ENCODE assay signal across 1 cellular context in genomic region chr1:14443164-14443787, GRCh38.
TF ChIP-seq lines count a peak whose summit lies in the region.

No MANE protein-coding gene starts in this region.

TF ChIP-seq in K562, 482 proteins besides CTCF, POLR2A, EP300 and RAD21 (continued from another document and continues in another):
- TF ChIP-seq ZNF655 (CRISPR knock-in tag; IDR thresholded peaks at IDR 0.05) (no peak), THRA (IDR thresholded peaks at IDR 0.05) (no peak), ZNF79 (CRISPR knock-in tag; IDR thresholded peaks at IDR 0.05; ENCODE audit: low read depth) (no peak), ZNF408 (CRISPR knock-in tag; IDR thresholded peaks at IDR 0.05; ENCODE audit: low read depth) (no peak), GATAD2B (IDR thresholded peaks at IDR 0.05; ENCODE audit: borderline replicate concordance) (no peak), HNRNPH1 (optimal IDR thresholded peaks at IDR 0.05; ENCODE audit: low read depth, low read length) (no peak), HMGXB4 (CRISPR knock-in tag; IDR thresholded peaks at IDR 0.05) (no peak), MAFG (tag; conservative IDR thresholded peaks at IDR 0.05) (no peak), NFE2L1 (tag; IDR thresholded peaks at IDR 0.05; ENCODE audit: borderline replicate concordance, low read depth) (no peak), TEAD4 (IDR thresholded peaks at IDR 0.05; ENCODE audit: low read length) (peak; percentile 86), TEAD4 (CRISPR knock-in tag; IDR thresholded peaks at IDR 0.05; ENCODE audit: borderline replicate concordance) (no peak), HOMEZ (CRISPR knock-in tag; IDR thresholded peaks at IDR 0.05) (no peak), ATF7 (IDR thresholded peaks at IDR 0.05) (peak; percentile 54; the same call in 1 of the 2 replicates), FOXK1 (CRISPR knock-in tag; IDR thresholded peaks at IDR 0.05; ENCODE audit: borderline replicate concordance) (no peak), ZEB2 (IDR thresholded peaks at IDR 0.05) (peak; percentile 85), KDM2B (CRISPR knock-in tag; IDR thresholded peaks at IDR 0.05) (no peak), POLR3G (IDR thresholded peaks at IDR 0.05; ENCODE audit: extremely low read depth, insufficient read length, insufficient replicate concordance) (no peak), ARID2 (IDR thresholded peaks at IDR 0.05) (no peak), PHF20 (IDR thresholded peaks at IDR 0.05; ENCODE audit: partially characterized antibody) (no peak), ZNF551 (CRISPR knock-in tag; IDR thresholded peaks at IDR 0.05) (no peak), CBX2 (IDR thresholded peaks at IDR 0.05; ENCODE audit: insufficient read depth, low read length, poor library complexity, severe bottlenecking) (no peak), ZBTB9 (CRISPR knock-in tag; IDR thresholded peaks at IDR 0.05) (no peak), RCOR1 (IDR thresholded peaks at IDR 0.05; ENCODE audit: borderline replicate concordance in 1 of 2, low read depth in 2 of 2, low read length in 2 of 2) (peak; percentile 92 to 99), TAF15 (IDR thresholded peaks at IDR 0.05; ENCODE audit: low read depth, low read length) (no peak), GATAD2A (IDR thresholded peaks at IDR 0.05) (no peak), JUN (IDR thresholded peaks at IDR 0.05; ENCODE audit: borderline replicate concordance, low read depth, low read length) (peak; percentile 89; the same call in 1 of the 2 replicates), JUN (CRISPR knock-in tag; IDR thresholded peaks at IDR 0.05; ENCODE audit: borderline replicate concordance) (no peak), CHD7 (IDR thresholded peaks at IDR 0.05; ENCODE audit: low read depth, low read length) (no peak), NBN (IDR thresholded peaks at IDR 0.05; ENCODE audit: low read depth) (0 out of 2 replicates have a peak, but pooled peaks have one; percentile 57), MTF1 (CRISPR knock-in tag; IDR thresholded peaks at IDR 0.05; ENCODE audit: borderline replicate concordance) (no peak), RBM34 (IDR thresholded peaks at IDR 0.05; ENCODE audit: borderline replicate concordance, insufficient read depth, low read length) (no peak), HOXB6 (CRISPR knock-in tag; IDR thresholded peaks at IDR 0.05; ENCODE audit: borderline replicate concordance) (no peak), SIN3A (IDR thresholded peaks at IDR 0.05; ENCODE audit: borderline replicate concordance in 2 of 2, control insufficient read depth in 1 of 2, low read depth in 2 of 2, low read length in 2 of 2) (no peak), CREB3 (tag; conservative IDR thresholded peaks at IDR 0.05; ENCODE audit: low read depth) (no peak), JUND (IDR thresholded peaks at IDR 0.05; ENCODE audit: borderline replicate concordance, low read depth, low read length) (peak; percentile 93), JUND (tag; IDR thresholded peaks at IDR 0.05; ENCODE audit: borderline replicate concordance, low read depth, low read length) (peak; percentile 73; the same call in 2 of the 3 replicates), CBFA2T3 (IDR thresholded peaks at IDR 0.05) (peak; percentile 94), KLF10 (CRISPR knock-in tag; IDR thresholded peaks at IDR 0.05) (no peak), ZNF354B (CRISPR knock-in tag; IDR thresholded peaks at IDR 0.05) (no peak), ZNF324 (CRISPR knock-in tag; IDR thresholded peaks at IDR 0.05) (no peak), U2AF1 (optimal IDR thresholded peaks at IDR 0.05; ENCODE audit: low read depth, low read length) (no peak), SAFB (IDR thresholded peaks at IDR 0.05; ENCODE audit: borderline replicate concordance, low read depth, low read length) (no peak), HES1 (IDR thresholded peaks at IDR 0.05; ENCODE audit: low read depth) (peak; percentile 76; the same call in 1 of the 2 replicates), NFXL1 (CRISPR knock-in tag; IDR thresholded peaks at IDR 0.05) (no peak), ZNF3 (CRISPR knock-in tag; IDR thresholded peaks at IDR 0.05) (no peak), EZH2 (IDR thresholded peaks at IDR 0.05; ENCODE audit: borderline replicate concordance, low read depth, low read length) (no peak), FOXJ3 (CRISPR knock-in tag; IDR thresholded peaks at IDR 0.05) (no peak), SRF (CRISPR knock-in tag; IDR thresholded peaks at IDR 0.05) (no peak), ZNF41 (CRISPR knock-in tag; conservative IDR thresholded peaks at IDR 0.05) (no peak)
